19 cellular contexts compared by ENCODE assay signal in the genomic region with DNA sequence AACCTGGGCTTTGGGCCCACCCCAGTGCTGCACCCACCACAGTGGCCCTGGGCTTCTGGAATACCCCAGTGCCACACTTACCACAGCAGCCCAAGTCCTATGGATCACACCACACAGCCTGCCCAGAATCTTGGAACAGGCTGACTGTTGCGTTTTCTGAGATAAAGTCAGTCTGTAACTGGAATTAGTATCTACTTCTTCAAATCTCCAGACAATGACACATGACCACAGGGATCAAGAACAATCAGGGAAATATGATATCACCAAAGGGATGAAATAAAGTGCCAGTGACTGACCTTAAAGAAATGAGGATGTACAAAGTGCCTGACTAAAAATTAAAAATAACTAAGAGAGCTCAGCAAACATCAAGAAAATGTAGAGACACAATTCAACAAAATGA.
A peak's percentile ranks its signal among the peaks of the same experiment; 100 is the strongest.
DNase-seq lines count a peak whose midpoint lies in the region; ATAC-seq, FAIRE-seq and TF ChIP-seq lines count a peak whose summit lies in the region.
"Had no signal": no experiment of that assay in that cellular context is flagged by ENCODE, and none has a peak within 500 bp of the region (broad histone marks: within the 10 kb centered on the region; RNA-seq: fewer than 3 reads in every experiment).

No MANE protein-coding gene starts in this region.

- POLR2A ChIA-PET in CD4-positive, alpha-beta memory T cell (lab: Charles Lee; ENCODE audit: partially characterized antibody) = no interaction called here

- CTCF ChIA-PET in CD4-positive, alpha-beta memory T cell (lab: Charles Lee; ENCODE audit: partially characterized antibody) = no interaction called here

- H3K4me3 Mint-ChIP-seq in astrocyte (ENCODE audit: unreplicated experiment) = no peak overlapping the region
- H3K4me3 Mint-ChIP-seq in CD4-positive, alpha-beta memory T cell = no peak overlapping the region
- H3K4me3 Mint-ChIP-seq: B cell; CD4-positive, alpha-beta T cell; GM23338; IgD-negative memory B cell had no signal

- H3K27ac ChIP-seq in astrocyte (ENCODE audit: low read depth, low read length) = peak overlapping the region; percentile 42
- H3K27ac ChIP-seq in CD4-positive, alpha-beta memory T cell (ENCODE audit: low read depth, low read length) = no peak overlapping the region

- peak overlapping the region; percentile 92 for H3K27ac Mint-ChIP-seq in astrocyte (ENCODE audit: unreplicated experiment)
- no peak overlapping the region for H3K27ac Mint-ChIP-seq in CD4-positive, alpha-beta memory T cell
- H3K27ac Mint-ChIP-seq: B cell; CD4-positive, alpha-beta T cell; GM23338 had no signal

- FAIRE-seq in astrocyte (lab: Jason Lieb, UNC) (no peak), GM19239 (lab: Jason Lieb, UNC) (no peak)
- FAIRE-seq: A204.1, G401.6, GM12892 had no signal

- H3K27me3 ChIP-seq in astrocyte (ENCODE audit: insufficient read depth, low read length) (no peaks in the 10 kb centered on the region), skeletal muscle satellite cell (ENCODE audit: control insufficient read depth, insufficient read depth, low read length) (no peaks in the 10 kb centered on the region)
- no peaks in the 10 kb centered on the region for H3K27me3 ChIP-seq in CD4-positive, alpha-beta memory T cell (ENCODE audit: insufficient read depth, low read length)

- H3K4me3 ChIP-seq in astrocyte (ENCODE audit: insufficient read depth, low read depth, low read length) = no peak overlapping the region
- H3K4me3 ChIP-seq in skeletal muscle satellite cell (ENCODE audit: low read length) = peak overlapping the region; percentile 5
- no peak overlapping the region for H3K4me3 ChIP-seq in CD4-positive, alpha-beta memory T cell (ENCODE audit: low read length in 2 of 2)
- H3K4me3 ChIP-seq: GM23338 had no signal

- H2AFZ ChIP-seq in astrocyte (ENCODE audit: low read depth, low read length) = no peak overlapping the region
- H2AFZ ChIP-seq: GM23338 had no signal

- no peak overlapping the region for H3K9ac ChIP-seq in astrocyte (ENCODE audit: low read length)
- H3K9ac ChIP-seq in skeletal muscle satellite cell (ENCODE audit: low read depth, low read length) = peak overlapping the region; percentile 63

- H3K4me1 ChIP-seq in astrocyte (ENCODE audit: insufficient read depth, low read length) (no peaks in the 10 kb centered on the region), skeletal muscle satellite cell (ENCODE audit: control insufficient read depth, insufficient read depth, low read length) (peaks cover 7% of the 10 kb centered on the region)
- H3K4me1 ChIP-seq in CD4-positive, alpha-beta memory T cell (ENCODE audit: insufficient read depth, low read length) = no peaks in the 10 kb centered on the region

- DNase-seq in LHCN-M2 (ENCODE audit: low read depth) (peak; percentile 71), astrocyte (ENCODE audit: low read depth) (peak; percentile 19), fibroblast of peridontal ligament (ENCODE audit: extremely low read depth) (peak; percentile 0), GM19239 (ENCODE audit: insufficient read length, low spot score) (no peak), NCI-H187 (lab: John Stamatoyannopoulos, UW) (no peak)
- DNase-seq in CD4-positive, alpha-beta memory T cell = no peak
- DNase-seq: C1 segment of cervical spinal cord; CD4-positive, alpha-beta T cell; DMS79; EL; H7 had no signal

- H3K36me3 ChIP-seq in astrocyte (ENCODE audit: insufficient read depth, low read length) (no peaks in the 10 kb centered on the region), skeletal muscle satellite cell (ENCODE audit: insufficient read depth, low read length) (no peaks in the 10 kb centered on the region)
- no peaks in the 10 kb centered on the region for H3K36me3 ChIP-seq in CD4-positive, alpha-beta memory T cell (ENCODE audit: insufficient read depth, low read length)

- H3K9me3 ChIP-seq in astrocyte (ENCODE audit: insufficient read depth, low read depth, low read length) = no peaks in the 10 kb centered on the region
- no peaks in the 10 kb centered on the region for H3K9me3 ChIP-seq in skeletal muscle satellite cell (replicated peaks; ENCODE audit: low read length)
- H3K9me3 ChIP-seq in CD4-positive, alpha-beta memory T cell (ENCODE audit: control insufficient read depth in 1 of 2, low read length in 2 of 2) = no peaks in the 10 kb centered on the region

- no peak for ATAC-seq in GM18517 (IDR thresholded peaks at IDR 0.05; ENCODE audit: unreplicated experiment)
- ATAC-seq: GM23338 had no signal

- H3K4me2 ChIP-seq in astrocyte (ENCODE audit: low read length) (no peak overlapping the region), skeletal muscle satellite cell (ENCODE audit: low read length) (peak overlapping the region; percentile 65)
- H3K4me2 ChIP-seq: GM23338 had no signal

- TF ChIP-seq CTCF in astrocyte (IDR thresholded peaks at IDR 0.05; ENCODE audit: insufficient read depth, low read depth, low read length) = no peak

- no peaks in the 10 kb centered on the region for H3K36me3 Mint-ChIP-seq in astrocyte (ENCODE audit: low read depth, unreplicated experiment)
- no peaks in the 10 kb centered on the region for H3K36me3 Mint-ChIP-seq in CD4-positive, alpha-beta memory T cell
- H3K36me3 Mint-ChIP-seq: IgD-negative memory B cell had no signal

- H3K79me2 ChIP-seq in astrocyte (ENCODE audit: insufficient read depth, low read length) = no peaks in the 10 kb centered on the region

- peaks cover 10% of the 10 kb centered on the region for H3K4me1 Mint-ChIP-seq in astrocyte (ENCODE audit: low read depth, unreplicated experiment)
- H3K4me1 Mint-ChIP-seq in CD4-positive, alpha-beta memory T cell = no peaks in the 10 kb centered on the region
- H3K4me1 Mint-ChIP-seq: B cell, GM23338, IgD-negative memory B cell had no signal

- peaks cover 6% of the 10 kb centered on the region for H3K9me3 Mint-ChIP-seq in astrocyte (ENCODE audit: unreplicated experiment)
- peaks cover 0 to 20% (median 13%) of the 10 kb centered on the region in 8 donors for H3K9me3 Mint-ChIP-seq in CD4-positive, alpha-beta memory T cell

- H4K20me1 ChIP-seq in astrocyte (ENCODE audit: insufficient read depth, low read length) = no peaks in the 10 kb centered on the region

- intact Hi-C loops in CD4-positive, alpha-beta memory T cell (cut with micrococcal nuclease) = no loop called here

- no peaks in the 10 kb centered on the region for H3K27me3 Mint-ChIP-seq in astrocyte (ENCODE audit: low read depth, unreplicated experiment)
- no peaks in the 10 kb centered on the region for H3K27me3 Mint-ChIP-seq in CD4-positive, alpha-beta memory T cell
- H3K27me3 Mint-ChIP-seq: B cell; CD4-positive, alpha-beta T cell had no signal

Comparison
In these comparisons a context has a peak if more than half of its experiments do, and no peak if none do; other contexts are left out.
1. DNase-seq: peak in LHCN-M2 (single experiment), astrocyte (single experiment) and fibroblast of peridontal ligament (single experiment); none in GM19239 (single experiment), CD4-positive, alpha-beta memory T cell (0 of 5) and NCI-H187 (0 of 2).